Comparison of ENCODE assay signal across 8 cellular contexts in genomic region chrX:10482262-10482661, GRCh38.
A peak's percentile ranks its signal among the peaks of the same experiment; 100 is the strongest.
DNase-seq lines count a peak whose midpoint lies in the region; ATAC-seq and TF ChIP-seq lines count a peak whose summit lies in the region.

No MANE protein-coding gene starts in this region.

- peak overlapping the region; percentile 82 for H3K4me2 ChIP-seq in BLaER1

- H3K27me3 ChIP-seq in BLaER1 (peaks cover 81% of the 10 kb centered on the region), esophagus muscularis mucosa (no peaks in the 10 kb centered on the region)

- H3K9ac ChIP-seq in BLaER1: peak overlapping the region; percentile 71; the same call in 1 of the 2 replicates

- no peak for TF ChIP-seq POLR2A in esophagus muscularis mucosa (IDR thresholded peaks at IDR 0.05; ENCODE audit: low read depth)

- H3K4me1 Mint-ChIP-seq in activated T-helper 1 cell treated with anti-CD3 and anti-CD28 coated beads, Interleukin-12 subunit alpha, Interleukin-12 subunit beta, Interleukin-2, Interleukin-4 antibody, amounts not matched to agents 30 ng/mL and 10 ng/mL and 1 ng/mL, durations not matched to agents 14 hours and 24 hours and 36 hours (ENCODE audit: low read depth): no peaks in the 10 kb centered on the region

- peaks cover 34% of the 10 kb centered on the region for H3K4me1 ChIP-seq in BLaER1
- H3K4me1 ChIP-seq in esophagus muscularis mucosa: peaks cover 0 to 7% (median 0%) of the 10 kb centered on the region in 4 donors

- peak overlapping the region; percentile 47; the same call in 1 of the 2 replicates for H3K4me3 ChIP-seq in BLaER1
- H3K4me3 ChIP-seq in esophagus muscularis mucosa: no peak overlapping the region

- H3K9me3 ChIP-seq in BLaER1 (0 out of 2 replicates have a peak, but pooled peaks cover 5% of the 10 kb centered on the region), esophagus muscularis mucosa (no peaks in the 10 kb centered on the region)

- TF ChIP-seq CTCF in esophagus muscularis mucosa (IDR thresholded peaks at IDR 0.05): no peak

- peak overlapping the region; percentile 78 for H3K27ac ChIP-seq in BLaER1
- peak overlapping the region in 3 of 4 donors; percentile 15 to 50 (median 22) for H3K27ac ChIP-seq in esophagus muscularis mucosa (replicated peaks in 1 of 4)

- WGBS in esophagus muscularis mucosa: 69% methylated on average over 9 of the region's 9 CpGs

- no peaks in the 10 kb centered on the region for H3K36me3 ChIP-seq in BLaER1
- no peaks in the 10 kb centered on the region for H3K36me3 ChIP-seq in esophagus muscularis mucosa

- no peaks in the 10 kb centered on the region for H3K27me3 Mint-ChIP-seq in activated T-helper 1 cell treated with anti-CD3 and anti-CD28 coated beads, Interleukin-12 subunit alpha, Interleukin-12 subunit beta, Interleukin-2, Interleukin-4 antibody, amounts not matched to agents 30 ng/mL and 10 ng/mL and 1 ng/mL, durations not matched to agents 14 hours and 24 hours and 36 hours (ENCODE audit: insufficient read depth)

- H3K9me3 Mint-ChIP-seq in activated T-helper 1 cell treated with anti-CD3 and anti-CD28 coated beads, Interleukin-12 subunit alpha, Interleukin-12 subunit beta, Interleukin-2, Interleukin-4 antibody, amounts not matched to agents 30 ng/mL and 10 ng/mL and 1 ng/mL, durations not matched to agents 14 hours and 24 hours and 36 hours: no peaks in the 10 kb centered on the region

- peaks cover 5% of the 10 kb centered on the region; the same call in 1 of the 2 replicates for H4K20me1 ChIP-seq in BLaER1

- no peak for TF ChIP-seq EP300 in esophagus muscularis mucosa (IDR thresholded peaks at IDR 0.05)

- no peak overlapping the region for H3K4me3 Mint-ChIP-seq in activated T-helper 1 cell treated with anti-CD3 and anti-CD28 coated beads, Interleukin-12 subunit alpha, Interleukin-12 subunit beta, Interleukin-2, Interleukin-4 antibody, amounts not matched to agents 30 ng/mL and 10 ng/mL and 1 ng/mL, durations not matched to agents 14 hours and 24 hours and 36 hours

- H3K27ac Mint-ChIP-seq in activated T-helper 1 cell treated with anti-CD3 and anti-CD28 coated beads, Interleukin-12 subunit alpha, Interleukin-12 subunit beta, Interleukin-2, Interleukin-4 antibody, amounts not matched to agents 30 ng/mL and 10 ng/mL and 1 ng/mL, durations not matched to agents 14 hours and 24 hours and 36 hours: no peak overlapping the region

- DNase-seq in esophagus muscularis mucosa (ENCODE audit: extremely low spot score): no peak
- DNase-seq in activated T-helper 1 cell treated with anti-CD3 and anti-CD28 coated beads, Interleukin-12 subunit alpha, Interleukin-12 subunit beta, Interleukin-2, Interleukin-4 antibody, amounts not matched to agents 30 ng/mL and 10 ng/mL and 1 ng/mL, durations not matched to agents 14 hours and 24 hours and 36 hours (ENCODE audit: low spot score): no peak
- no peak for DNase-seq in CD1c-positive myeloid dendritic cell (ENCODE audit: extremely low spot score)
- DNase-seq in DMS53 (lab: John Stamatoyannopoulos, UW): no peak
- DNase-seq in HT-29 (ENCODE audit: low spot score): no peak

- intact Hi-C loops in esophagus muscularis mucosa (cut with DNase I): no loop called here
- intact Hi-C loops in activated T-helper 1 cell treated with anti-CD3 and anti-CD28 coated beads, Interleukin-12 subunit alpha, Interleukin-12 subunit beta, Interleukin-2, Interleukin-4 antibody, amounts not matched to agents 30 ng/mL and 10 ng/mL and 1 ng/mL, durations not matched to agents 14 hours and 24 hours and 36 hours (cut with micrococcal nuclease): no loop called here

- ATAC-seq in GM19397 (IDR thresholded peaks at IDR 0.05; ENCODE audit: unreplicated experiment): peak; percentile 78
- ATAC-seq in HG03095 (IDR thresholded peaks at IDR 0.05; ENCODE audit: unreplicated experiment): peak; percentile 86

- no peaks in the 10 kb centered on the region for H3K36me3 Mint-ChIP-seq in activated T-helper 1 cell treated with anti-CD3 and anti-CD28 coated beads, Interleukin-12 subunit alpha, Interleukin-12 subunit beta, Interleukin-2, Interleukin-4 antibody, amounts not matched to agents 30 ng/mL and 10 ng/mL and 1 ng/mL, durations not matched to agents 14 hours and 24 hours and 36 hours (ENCODE audit: low read depth)
